ENCODE assay signal across 10 cellular contexts in genomic region chr9:136576269-136576626, GRCh38. TPM values are rescaled to one million over a fixed set of nuclear protein-coding genes. Genes with fewer than 3 reads are reported as not detected.
DNase-seq lines count a peak whose midpoint lies in the region; ATAC-seq and TF ChIP-seq lines count a peak whose summit lies in the region.
"Had no signal": no experiment of that assay in that cellular context is flagged by ENCODE, and none has a peak within 500 bp of the region (broad histone marks: within the 10 kb centered on the region; RNA-seq: fewer than 3 reads in every experiment).

No MANE protein-coding gene starts in this region.

- no peaks in the 10 kb centered on the region for H3K9me2 ChIP-seq in Karpas-422 (replicated peaks; ENCODE audit: insufficient read depth, low read length)

- no peak overlapping the region; the same call in 1 of the 2 replicates for H2AFZ ChIP-seq in OCI-LY3 (ENCODE audit: low read depth, low read length)
- H2AFZ ChIP-seq in Karpas-422 (ENCODE audit: low read length) = no peak overlapping the region

- H3K9me3 ChIP-seq in OCI-LY3 (ENCODE audit: insufficient read depth, low read length) = no peaks in the 10 kb centered on the region
- no peaks in the 10 kb centered on the region; the same call in 1 of the 2 replicates for H3K9me3 ChIP-seq in Karpas-422 (ENCODE audit: low read length)

- peak; percentile 58 for DNase-seq in fibroblast of gingiva (ENCODE audit: low read depth)
- DNase-seq in renal cortical epithelial cell (ENCODE audit: low read depth) = peak; percentile 75
- DNase-seq in Karpas-422 = no peak
- no peak for DNase-seq in HT-29 (ENCODE audit: low spot score)
- DNase-seq: activated CD4-positive, alpha-beta T cell treated with anti-CD3 and anti-CD28 coated beads, Interleukin-2, amount 10 ng/mL, durations not matched to agents 7 days and 5 days; H7; NCI-H69 had no signal

- H3K4me1 ChIP-seq in OCI-LY3 (ENCODE audit: low read length) (peaks cover 34% of the 10 kb centered on the region), Karpas-422 (ENCODE audit: low read length) (no peaks in the 10 kb centered on the region)

- no peaks in the 10 kb centered on the region for H4K20me1 ChIP-seq in OCI-LY3 (ENCODE audit: insufficient read depth, low read length)
- no peaks in the 10 kb centered on the region for H4K20me1 ChIP-seq in Karpas-422 (ENCODE audit: insufficient read depth, low read depth, low read length)

- H3K36me3 ChIP-seq in OCI-LY3 (replicated peaks; ENCODE audit: low read depth, low read length) = no peaks in the 10 kb centered on the region
- H3K36me3 ChIP-seq in Karpas-422 (ENCODE audit: insufficient read depth, low read length) = no peaks in the 10 kb centered on the region

- H3K4me3 ChIP-seq in OCI-LY3 (ENCODE audit: low read length) = peak overlapping the region; percentile 52
- no peak overlapping the region for H3K4me3 ChIP-seq in Karpas-422 (ENCODE audit: low read length)

- peaks cover 8% of the 10 kb centered on the region; the same call in 1 of the 2 replicates for H3K27me3 ChIP-seq in OCI-LY3 (ENCODE audit: low read depth, low read length)
- no peaks in the 10 kb centered on the region for H3K27me3 ChIP-seq in Karpas-422 (ENCODE audit: low read length)

- no peak for TF ChIP-seq CTCF in OCI-LY3 (IDR thresholded peaks at IDR 0.05; ENCODE audit: low read depth, low read length)

- H3K27ac ChIP-seq in OCI-LY3 (ENCODE audit: low read length) = peak overlapping the region; percentile 47; the same call in 1 of the 2 replicates
- H3K27ac ChIP-seq in Karpas-422 (ENCODE audit: low read length) = no peak overlapping the region

- H3K4me2 ChIP-seq in OCI-LY3 (ENCODE audit: low read length) = peak overlapping the region; percentile 91
- H3K4me2 ChIP-seq in Karpas-422 (ENCODE audit: low read depth, low read length, poor library complexity, severe bottlenecking) = no peak overlapping the region

- peak; percentile 78 for ATAC-seq in GM19463 (IDR thresholded peaks at IDR 0.05; ENCODE audit: unreplicated experiment)
- ATAC-seq in GM21717 (IDR thresholded peaks at IDR 0.05; ENCODE audit: unreplicated experiment) = no peak

- H3K9ac ChIP-seq in OCI-LY3 (ENCODE audit: low read length) (peak overlapping the region; percentile 49; the same call in 1 of the 2 replicates), Karpas-422 (ENCODE audit: low read length) (no peak overlapping the region)

- H3K79me2 ChIP-seq in OCI-LY3 (ENCODE audit: low read length) (no peaks in the 10 kb centered on the region), Karpas-422 (ENCODE audit: low read length) (no peaks in the 10 kb centered on the region)

RNA-seq across cellular contexts. Expression of gene NOTCH1, which starts 30.4 kb away (rescaled TPM):
- 9.2 and 47.5 TPM in 2 replicates for total RNA-seq in renal cortical epithelial cell
- total RNA-seq in Karpas-422 (2014; rRNA removed; shearing (Covaris generic); ENCODE audit: low replicate concordance) = 4.3 and 15.0 TPM in 2 replicates
- 39.8 and 57.7 TPM in 2 replicates for total RNA-seq in HT-29 (2014; rRNA removed; shearing (Covaris generic))

Comparison
In these comparisons a context has a peak if more than half of its experiments do, and no peak if none do; other contexts are left out.
1. DNase-seq: peak in fibroblast of gingiva (single experiment) and renal cortical epithelial cell (single experiment); none in Karpas-422 (single experiment) and HT-29 (single experiment).